ENCODE assay signal across 18 cellular contexts in genomic region chr2:66457545-66457944, GRCh38. TPM values are rescaled to one million over a fixed set of nuclear protein-coding genes. Genes with fewer than 3 reads are reported as not detected.
"Had no signal": no experiment of that assay in that cellular context is flagged by ENCODE, and none has a peak within 500 bp of the region (broad histone marks: within the 10 kb centered on the region; RNA-seq: fewer than 3 reads in every experiment).

No MANE protein-coding gene starts in this region.

- H3K9me3 ChIP-seq: tibial artery, uterus had no signal

- H3K4me3 Mint-ChIP-seq: activated CD8-positive, alpha-beta T cell treated with anti-CD3 and anti-CD28 coated beads for 36 hours; activated naive CD4-positive, alpha-beta T cell treated with anti-CD3 and anti-CD28 coated beads for 36 hours; activated T-cell treated with anti-CD3 and anti-CD28 coated beads, Interleukin-2, amount 50 U/mL, for 24 hours; brain; mesothelial cell of epicardium; natural killer cell treated with Interleukin-12 subunit alpha and Interleukin-12 subunit beta and Interleukin-15 and Interleukin-18, amount 100 ng/mL, for 72 hours; WTC11 had no signal

- H3K27me3 Mint-ChIP-seq: activated T-cell treated with anti-CD3 and anti-CD28 coated beads, Interleukin-2, amount 50 U/mL, for 24 hours had no signal

- H3K27ac ChIP-seq: coronary artery, tibial artery had no signal

- H3K4me3 ChIP-seq: coronary artery, tibial artery, uterus had no signal

- H3K36me3 Mint-ChIP-seq: natural killer cell treated with Interleukin-12 subunit alpha and Interleukin-12 subunit beta and Interleukin-15 and Interleukin-18, amount 100 ng/mL, for 72 hours; WTC11 had no signal

- H3K36me3 ChIP-seq: tibial artery, uterus had no signal

- H3K27ac Mint-ChIP-seq: activated CD8-positive, alpha-beta T cell treated with anti-CD3 and anti-CD28 coated beads for 36 hours; activated naive CD4-positive, alpha-beta T cell treated with anti-CD3 and anti-CD28 coated beads for 36 hours; activated T-cell treated with anti-CD3 and anti-CD28 coated beads, Interleukin-2, amount 50 U/mL, for 24 hours; brain; natural killer cell treated with Interleukin-12 subunit alpha and Interleukin-12 subunit beta and Interleukin-15 and Interleukin-18, amount 100 ng/mL, for 72 hours; WTC11 had no signal

- ATAC-seq: activated CD8-positive, alpha-beta T cell treated with anti-CD3 and anti-CD28 coated beads for 36 hours; left lobe of liver; WTC11 had no signal

- H3K4me1 Mint-ChIP-seq: WTC11 had no signal

- H3K9me3 Mint-ChIP-seq: activated CD8-positive, alpha-beta T cell treated with anti-CD3 and anti-CD28 coated beads for 36 hours; activated naive CD4-positive, alpha-beta T cell treated with anti-CD3 and anti-CD28 coated beads for 36 hours; activated T-cell treated with anti-CD3 and anti-CD28 coated beads, Interleukin-2, amount 50 U/mL, for 24 hours; brain; mesothelial cell of epicardium; natural killer cell treated with Interleukin-12 subunit alpha and Interleukin-12 subunit beta and Interleukin-15 and Interleukin-18, amount 100 ng/mL, for 72 hours; WTC11 had no signal

- H3K27me3 ChIP-seq: tibial artery, uterus had no signal

- DNase-seq: activated CD4-positive, alpha-beta T cell treated with anti-CD3 and anti-CD28 coated beads for 48 hours; activated CD8-positive, alpha-beta T cell treated with anti-CD3 and anti-CD28 coated beads for 36 hours; activated naive CD4-positive, alpha-beta T cell treated with anti-CD3 and anti-CD28 coated beads for 36 hours; activated T-cell treated with anti-CD3 and anti-CD28 coated beads, Interleukin-2, amount 50 U/mL, for 24 hours; erythroblast; foreskin melanocyte; glutamatergic neuron; hippocampal formation; stimulated activated CD8-positive, alpha-beta memory T cell treated with anti-CD3 and anti-CD28 coated beads, Interleukin-4, amount 100 ng/mL, for 48 hours; stimulated activated naive CD4-positive, alpha-beta T cell treated with Interleukin-2 at 50 U/mL for 16 hours; tibial artery; uterus had no signal

RNA-seq across cellular contexts. Expression of gene MEIS1, which starts 22.6 kb away (rescaled TPM):
- total RNA-seq: activated CD8-positive, alpha-beta T cell treated with anti-CD3 and anti-CD28 coated beads for 36 hours; activated naive CD4-positive, alpha-beta T cell treated with anti-CD3 and anti-CD28 coated beads for 36 hours had no signal
